In the genomic region with DNA sequence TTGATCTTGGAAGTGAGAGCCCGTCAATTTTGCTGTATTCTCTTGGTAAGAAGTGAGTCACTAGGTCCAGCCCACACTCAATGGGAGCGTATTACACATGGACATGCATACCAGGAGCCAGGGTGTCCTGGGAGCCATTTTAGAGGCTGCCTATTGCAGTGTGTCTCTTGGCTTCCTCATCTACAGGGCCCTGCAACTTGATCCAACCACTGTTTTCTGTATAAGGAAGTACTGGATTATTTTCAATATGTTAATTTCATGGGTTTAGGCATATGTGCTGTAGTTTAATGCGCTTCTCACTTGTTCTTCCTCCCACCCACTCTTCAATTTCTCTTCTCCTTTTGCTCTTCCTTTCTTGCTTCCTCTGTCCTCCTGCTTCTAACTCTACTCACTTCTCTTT, we compare ENCODE assay signal across 13 cellular contexts.
DNase-seq lines count a peak whose midpoint lies in the region; ATAC-seq, FAIRE-seq and TF ChIP-seq lines count a peak whose summit lies in the region.
"Had no signal": no experiment of that assay in that cellular context is flagged by ENCODE, and none has a peak within 500 bp of the region (broad histone marks: within the 10 kb centered on the region; RNA-seq: fewer than 3 reads in every experiment).

No MANE protein-coding gene starts in this region.

- H3K27ac ChIP-seq in K562 (ENCODE audit: extremely low read depth, low read depth, low read length): no peak overlapping the region; the same call in 2 of the 3 replicates
- H3K27ac ChIP-seq in mucosa of rectum (ENCODE audit: low read depth in 2 of 2, low read length in 2 of 2): peak overlapping the region; percentile 2 to 3
- H3K27ac ChIP-seq: cardiac muscle cell had no signal

- H3K79me2 ChIP-seq in K562 (ENCODE audit: control insufficient read depth, insufficient read depth, low read length): no peaks in the 10 kb centered on the region

- no peak for TF ChIP-seq EP300 in K562 (IDR thresholded peaks at IDR 0.05; ENCODE audit: low read length)

- CTCF ChIA-PET in K562 (lab: Yijun Ruan, JAX; ENCODE audit: low intra/inter-chr PET ratio): no interaction called here

- POLR2A ChIA-PET in K562 (lab: Yijun Ruan, JAX): no interaction called here

- H3K9ac ChIP-seq in K562 (ENCODE audit: insufficient read depth in 1 of 2, low read depth in 2 of 2, low read length in 2 of 2) (no peak overlapping the region), mucosa of rectum (ENCODE audit: low read depth in 1 of 2, low read length in 2 of 2) (no peak overlapping the region)

- DNase-seq in CD1c-positive myeloid dendritic cell (ENCODE audit: extremely low spot score): peak; percentile 90
- DNase-seq in MV-4-11 (lab: John Stamatoyannopoulos, UW): peak; percentile 98
- peak in 1 of 4 experiments; percentile 30 for DNase-seq in K562 (ENCODE audit: extremely low read depth in 1 of 4, low spot score in 3 of 4)
- DNase-seq in stimulated activated naive CD8-positive, alpha-beta T cell treated with anti-CD3 and anti-CD28 coated beads, Interleukin-15, Interleukin-2, amounts not matched to agents 100 U/mL and 50 U/mL, for 24 hours: no peak
- no peak for DNase-seq in NK-92 treated with Interleukin-12 subunit alpha and Interleukin-12 subunit beta, amount 100 ng/mL, for 24 hours (lab: John Stamatoyannopoulos, UW)
- DNase-seq in T1000 (lab: John Stamatoyannopoulos, UW): no peak
- DNase-seq: activated T-cell treated with anti-CD3 and anti-CD28 coated beads, Interleukin-2, amount 50 U/mL, for 48 hours; islet precursor cell; NCI-H1092; stimulated activated CD4-positive, alpha-beta T cell treated with anti-CD3 and anti-CD28 coated beads, Interleukin-2, amount 100 ng/mL, for 48 hours had no signal

- H4K20me1 ChIP-seq in K562 (replicated peaks; ENCODE audit: control insufficient read depth, insufficient read depth, low read length): no peaks in the 10 kb centered on the region

- no peak overlapping the region for H3K4me3 ChIP-seq in K562
- no peak overlapping the region for H3K4me3 ChIP-seq in mucosa of rectum (ENCODE audit: low read length in 2 of 2)
- H3K4me3 ChIP-seq: cardiac muscle cell had no signal

- FAIRE-seq in K562 (lab: Jason Lieb, UNC): no peak

- in situ Hi-C loops in K562 (cut with MboI): no loop called here

- H3K4me2 ChIP-seq in K562 (ENCODE audit: insufficient read depth, low read length): no peak overlapping the region

- H3K27me3 ChIP-seq in K562 (ENCODE audit: control insufficient read depth in 2 of 2, insufficient read depth in 2 of 2, low read length in 2 of 2) (no peaks in the 10 kb centered on the region), mucosa of rectum (ENCODE audit: control insufficient read depth in 2 of 2, insufficient read depth in 2 of 2, low read length in 2 of 2) (no peaks in the 10 kb centered on the region)
- H3K27me3 ChIP-seq: cardiac muscle cell had no signal

- no peaks in the 10 kb centered on the region for H3K9me1 ChIP-seq in K562 (ENCODE audit: control insufficient read depth, insufficient read depth, low read length)

- TF ChIP-seq CTCF in K562 (IDR thresholded peaks at IDR 0.05 in 2 of 3, conservative IDR thresholded peaks at IDR 0.05 in 1 of 3; ENCODE audit: insufficient read depth in 2 of 3, low read depth in 1 of 3, low read length in 3 of 3): no peak

- ATAC-seq in K562 (peak; percentile 70), HG03095 (IDR thresholded peaks at IDR 0.05; ENCODE audit: unreplicated experiment) (no peak)
- no peak for ATAC-seq in stimulated activated naive CD8-positive, alpha-beta T cell treated with anti-CD3 and anti-CD28 coated beads, Interleukin-15, Interleukin-2, amounts not matched to agents 100 U/mL and 50 U/mL, for 24 hours

- no peaks in the 10 kb centered on the region for H3K9me3 ChIP-seq in K562 (replicated peaks; ENCODE audit: control insufficient read depth, insufficient read depth, low read depth, low read length)
- H3K9me3 ChIP-seq in mucosa of rectum (ENCODE audit: control insufficient read depth in 2 of 2, low read length in 2 of 2): no peaks in the 10 kb centered on the region

- H3K36me3 ChIP-seq in K562 (ENCODE audit: control insufficient read depth, insufficient read depth, low read length) (no peaks in the 10 kb centered on the region), mucosa of rectum (ENCODE audit: control insufficient read depth in 2 of 2, insufficient read depth in 2 of 2, low read length in 2 of 2) (no peaks in the 10 kb centered on the region)
- H3K36me3 ChIP-seq: cardiac muscle cell had no signal

- WGBS in K562 (ENCODE audit: insufficient coverage, low coverage, missing lambda C conversion rate): 76% methylated on average over 3 of the region's 3 CpGs

- TF ChIP-seq RAD21 in K562 (CRISPR knock-in tag; conservative IDR thresholded peaks at IDR 0.05 in 1 of 2, IDR thresholded peaks at IDR 0.05 in 1 of 2): no peak

- no TSS peak for BruUV-seq in K562 (replicated peaks; lab: Mats Ljungman, UMichigan)

- intact Hi-C loops in K562 (cut with micrococcal nuclease): no loop called here

- H3K4me1 ChIP-seq in K562 (replicated peaks in 1 of 2; ENCODE audit: control insufficient read depth in 2 of 2, insufficient read depth in 2 of 2, low read length in 2 of 2) (no peaks in the 10 kb centered on the region; a peak in 1 of 5 replicates), mucosa of rectum (ENCODE audit: control insufficient read depth in 2 of 2, insufficient read depth in 2 of 2, low read length in 2 of 2) (no peaks in the 10 kb centered on the region)

- TF ChIP-seq POLR2A in K562 (conservative IDR thresholded peaks at IDR 0.05): no peak

- peak overlapping the region; percentile 85 for H2AFZ ChIP-seq in K562 (ENCODE audit: low read depth, low read length)

TF ChIP-seq in K562, 482 proteins besides CTCF, POLR2A, EP300 and RAD21 (continues in another document):
- TF ChIP-seq ZNF780A (CRISPR knock-in tag; IDR thresholded peaks at IDR 0.05): no peak
- TF ChIP-seq YY1 (IDR thresholded peaks at IDR 0.05; ENCODE audit: borderline replicate concordance in 1 of 3, control insufficient read depth in 1 of 3, extremely low read depth in 1 of 3, insufficient read depth in 3 of 3, insufficient read length in 1 of 3, insufficient replicate concordance in 2 of 3, low read depth in 1 of 3, low read length in 2 of 3): peak in 1 of 3 experiments; percentile 57
- TF ChIP-seq, protein P1, sequence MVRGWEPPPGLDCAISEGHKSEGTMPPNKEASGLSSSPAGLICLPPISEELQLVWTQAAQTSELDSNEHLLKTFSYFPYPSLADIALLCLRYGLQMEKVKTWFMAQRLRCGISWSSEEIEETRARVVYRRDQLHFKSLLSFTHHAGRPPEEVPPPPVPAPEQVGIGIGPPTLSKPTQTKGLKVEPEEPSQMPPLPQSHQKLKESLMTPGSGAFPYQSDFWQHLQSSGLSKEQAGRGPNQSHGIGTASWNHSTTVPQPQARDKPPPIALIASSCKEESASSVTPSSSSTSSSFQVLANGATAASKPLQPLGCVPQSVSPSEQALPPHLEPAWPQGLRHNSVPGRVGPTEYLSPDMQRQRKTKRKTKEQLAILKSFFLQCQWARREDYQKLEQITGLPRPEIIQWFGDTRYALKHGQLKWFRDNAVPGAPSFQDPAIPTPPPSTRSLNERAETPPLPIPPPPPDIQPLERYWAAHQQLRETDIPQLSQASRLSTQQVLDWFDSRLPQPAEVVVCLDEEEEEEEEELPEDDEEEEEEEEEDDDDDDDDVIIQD (CRISPR knock-in tag; IDR thresholded peaks at IDR 0.05): no peak
- TF ChIP-seq NUFIP1 (IDR thresholded peaks at IDR 0.05; ENCODE audit: partially characterized antibody): no peak
- no peak for TF ChIP-seq CAMTA2 (CRISPR knock-in tag; conservative IDR thresholded peaks at IDR 0.05)

Comparison
In these comparisons a context has a peak if more than half of its experiments do, and no peak if none do; other contexts are left out.
1. DNase-seq: peak in CD1c-positive myeloid dendritic cell (single experiment) and MV-4-11 (single experiment); none in stimulated activated naive CD8-positive, alpha-beta T cell treated with anti-CD3 and anti-CD28 coated beads, Interleukin-15, Interleukin-2, amounts not matched to agents 100 U/mL and 50 U/mL, for 24 hours (single experiment), NK-92 treated with Interleukin-12 subunit alpha and Interleukin-12 subunit beta, amount 100 ng/mL, for 24 hours (single experiment) and T1000 (single experiment).